Comparison of ENCODE assay signal across 6 cellular contexts in genomic region chr16:2515180-2515803, GRCh38. TPM values are rescaled to one million over a fixed set of nuclear protein-coding genes. Genes with fewer than 3 reads are reported as not detected.
DNase-seq lines count a peak whose midpoint lies in the region; ATAC-seq and TF ChIP-seq lines count a peak whose summit lies in the region.

No MANE protein-coding gene starts in this region.

- in situ Hi-C loops in ACHN (cut with HindIII; ENCODE audit: low pct_ligation_motif_present, low pct_unique_long_range_greater_than_20kb, low sequenced_read_pairs) = no loop called here

- ATAC-seq in GM19351 (IDR thresholded peaks at IDR 0.05; ENCODE audit: unreplicated experiment) = no peak

- H3K36me3 ChIP-seq in HUES6 (ENCODE audit: control insufficient read depth, insufficient read depth, low read length) = no peaks in the 10 kb centered on the region
- H3K36me3 ChIP-seq in osteoblast (ENCODE audit: insufficient read depth, low read length) = peaks cover 9% of the 10 kb centered on the region

- H3K4me2 ChIP-seq in osteoblast (ENCODE audit: insufficient read depth, low read length) = peak overlapping the region; percentile 99

- TF ChIP-seq CTCF in cardiac fibroblast (IDR thresholded peaks at IDR 0.05; ENCODE audit: low read depth, low read length) (no peak), osteoblast (IDR thresholded peaks at IDR 0.05; ENCODE audit: extremely low read depth, low read depth, low read length) (no peak)

- H3K4me3 ChIP-seq in HUES6 (ENCODE audit: low read depth, low read length) (peak overlapping the region; percentile 70), cardiac fibroblast (replicated peaks in 1 of 2; ENCODE audit: low read depth in 2 of 2, low read length in 2 of 2) (peak overlapping the region; percentile 87), osteoblast (ENCODE audit: insufficient read depth, low read length) (peak overlapping the region; percentile 98)

- H3K9me3 ChIP-seq in HUES6 (ENCODE audit: control insufficient read depth, insufficient read depth, low read depth, low read length) = no peaks in the 10 kb centered on the region
- no peaks in the 10 kb centered on the region for H3K9me3 ChIP-seq in osteoblast (ENCODE audit: low read depth, low read length)

- peaks cover 61% of the 10 kb centered on the region for H3K79me2 ChIP-seq in osteoblast (ENCODE audit: insufficient read depth, low read length)

- H3K27ac ChIP-seq in HUES6 (ENCODE audit: low read depth, low read length) = no peak overlapping the region
- H3K27ac ChIP-seq in osteoblast (ENCODE audit: low read depth, low read length) = peak overlapping the region; percentile 93

- no peak overlapping the region for H2AFZ ChIP-seq in osteoblast (ENCODE audit: low read length)

- H3K4me1 ChIP-seq in HUES6 (ENCODE audit: control insufficient read depth, insufficient read depth, low read length) (peaks cover 34% of the 10 kb centered on the region), osteoblast (ENCODE audit: insufficient read depth, low read length) (peaks cover 44% of the 10 kb centered on the region)

- peak overlapping the region; percentile 70 for H3K9ac ChIP-seq in HUES6 (ENCODE audit: low read length)

- DNase-seq in cardiac fibroblast (ENCODE audit: low read depth in 2 of 2) (no peak), osteoblast (ENCODE audit: insufficient read length, low spot score, missing footprints) (peak; percentile 92), ACHN (no peak), NCI-H1436 treated with DMSO at 0.1 percent for 48 hours (lab: John Stamatoyannopoulos, UW) (no peak)

- no peaks in the 10 kb centered on the region for H3K27me3 ChIP-seq in HUES6 (ENCODE audit: control insufficient read depth, insufficient read depth, low read length)
- no peaks in the 10 kb centered on the region for H3K27me3 ChIP-seq in osteoblast (ENCODE audit: insufficient read depth, low read length)

- peaks cover 52% of the 10 kb centered on the region for H4K20me1 ChIP-seq in osteoblast (ENCODE audit: insufficient read depth, low read length)

RNA-seq across cellular contexts. Expression of gene ATP6V0C, which starts 1.5 kb away (rescaled TPM):
- total RNA-seq in osteoblast = 18.8 and 22.7 TPM in 2 replicates

RNA-seq across cellular contexts. Expression of gene AMDHD2, which starts 4.9 kb away (rescaled TPM):
- 88.4 and 94.8 TPM in 2 replicates for total RNA-seq in osteoblast

RNA-seq across cellular contexts. Expression of gene CEMP1, which starts 15.9 kb away (rescaled TPM):
- total RNA-seq in osteoblast = not detected in 2 replicates

RNA-seq across cellular contexts. Expression of gene PDPK1, which starts 22.5 kb away (rescaled TPM):
- total RNA-seq in osteoblast = 19.2 and 23.2 TPM in 2 replicates

RNA-seq across cellular contexts. Expression of gene TBC1D24, which starts 40.4 kb away (rescaled TPM):
- 15.9 and 16.6 TPM in 2 replicates for total RNA-seq in osteoblast
